Comparison of ENCODE assay signal across 1 cellular context in the genomic region with DNA sequence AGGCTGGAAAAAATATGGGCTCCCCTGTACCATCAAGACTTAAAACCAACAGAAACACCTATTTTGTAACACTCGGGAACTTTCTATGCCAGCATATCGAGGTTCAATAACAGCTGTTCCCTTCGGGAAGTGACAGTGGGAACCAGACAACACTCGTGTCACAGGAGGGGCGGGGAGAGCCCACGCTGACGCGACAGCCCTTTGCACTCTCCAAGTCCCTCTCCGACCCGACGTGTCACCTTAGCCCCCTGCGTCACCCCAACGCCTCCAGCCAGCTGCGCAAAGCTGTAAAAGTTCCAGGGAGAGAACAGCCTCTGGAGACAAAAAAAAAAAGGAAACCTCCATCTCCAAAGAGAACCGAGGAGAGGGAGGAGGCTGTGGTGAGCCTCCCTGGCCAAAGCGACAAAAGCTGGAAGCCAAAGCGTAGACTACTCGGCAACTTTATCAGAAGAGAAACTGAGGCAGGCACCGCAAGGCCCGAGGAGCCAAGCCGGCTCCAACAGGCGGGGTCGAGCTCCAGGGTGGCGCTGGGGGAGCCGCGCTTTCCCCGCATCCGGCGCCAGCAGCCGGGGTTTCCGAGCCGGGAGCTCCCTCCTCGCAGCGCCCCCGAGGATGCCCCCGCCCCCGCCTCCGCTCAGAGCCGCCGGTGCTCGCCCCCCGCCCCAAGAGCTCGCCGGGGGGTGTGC.
TF ChIP-seq lines count a peak whose summit lies in the region.

No MANE protein-coding gene starts in this region.

TF ChIP-seq in HepG2, 621 proteins besides CTCF, POLR2A, EP300 and RAD21 (continued from another document and continues in another):
- TF ChIP-seq CHD4 (IDR thresholded peaks at IDR 0.05; ENCODE audit: borderline replicate concordance, low read length) (no peak), KLF9 (CRISPR knock-in tag; IDR thresholded peaks at IDR 0.05; ENCODE audit: low read depth) (no peak), ZNF251 (CRISPR knock-in tag; IDR thresholded peaks at IDR 0.05) (no peak), ZNF225 (CRISPR knock-in tag; IDR thresholded peaks at IDR 0.05) (no peak), ZBTB37 (CRISPR knock-in tag; IDR thresholded peaks at IDR 0.05) (no peak), ZNF138 (CRISPR knock-in tag; IDR thresholded peaks at IDR 0.05; ENCODE audit: low read depth) (no peak), NFKBIZ (CRISPR knock-in tag; IDR thresholded peaks at IDR 0.05) (no peak), ZHX1 (CRISPR knock-in tag; IDR thresholded peaks at IDR 0.05; ENCODE audit: low read depth) (no peak), MAX (IDR thresholded peaks at IDR 0.05) (peak; percentile 53), ZNF234 (CRISPR knock-in tag; conservative IDR thresholded peaks at IDR 0.05) (no peak), KAT7 (CRISPR knock-in tag; IDR thresholded peaks at IDR 0.05; ENCODE audit: borderline replicate concordance) (no peak), ZNF670 (CRISPR knock-in tag; IDR thresholded peaks at IDR 0.05; ENCODE audit: borderline replicate concordance) (no peak), SNRNP70 (IDR thresholded peaks at IDR 0.05; ENCODE audit: low read depth, low read length) (no peak), PAF1 (CRISPR knock-in tag; IDR thresholded peaks at IDR 0.05) (no peak), DZIP1 (CRISPR knock-in tag; IDR thresholded peaks at IDR 0.05) (no peak), ZNF564 (CRISPR knock-in tag; IDR thresholded peaks at IDR 0.05) (no peak), MAF1 (CRISPR knock-in tag; IDR thresholded peaks at IDR 0.05; ENCODE audit: borderline replicate concordance) (no peak), ZNF580 (CRISPR knock-in tag; IDR thresholded peaks at IDR 0.05; ENCODE audit: borderline replicate concordance, low read depth) (no peak), RFXAP (CRISPR knock-in tag; IDR thresholded peaks at IDR 0.05; ENCODE audit: borderline replicate concordance) (no peak), GZF1 (CRISPR knock-in tag; IDR thresholded peaks at IDR 0.05) (no peak), HIVEP1 (CRISPR knock-in tag; IDR thresholded peaks at IDR 0.05) (0 out of 2 replicates have a peak, but pooled peaks have one; percentile 31), POLR2AphosphoS5 (IDR thresholded peaks at IDR 0.05; ENCODE audit: low read depth, low read length) (peak; percentile 26; the same call in 1 of the 2 replicates), KMT2A (CRISPR knock-in tag; IDR thresholded peaks at IDR 0.05) (no peak), ZNF777 (CRISPR knock-in tag; IDR thresholded peaks at IDR 0.05) (peak; percentile 63; the same call in 1 of the 2 replicates), REPIN1 (CRISPR knock-in tag; IDR thresholded peaks at IDR 0.05; ENCODE audit: borderline replicate concordance, low read depth) (no peak), TP53 (CRISPR knock-in tag; conservative IDR thresholded peaks at IDR 0.05) (no peak), SIN3A (IDR thresholded peaks at IDR 0.05; ENCODE audit: borderline replicate concordance, low read depth, low read length) (0 out of 2 replicates have a peak, but pooled peaks have one; percentile 30), DMAP1 (CRISPR knock-in tag; IDR thresholded peaks at IDR 0.05) (peak; percentile 21; the same call in 1 of the 2 replicates), NCOR1 (IDR thresholded peaks at IDR 0.05; ENCODE audit: borderline replicate concordance, low read length) (no peak), GATAD2A (CRISPR knock-in tag; IDR thresholded peaks at IDR 0.05) (0 out of 2 replicates have a peak, but pooled peaks have one; percentile 29), REST (IDR thresholded peaks at IDR 0.05; ENCODE audit: borderline replicate concordance in 1 of 2, low read depth in 1 of 2, low read length in 2 of 2) (0 out of 4 replicates have a peak, but pooled peaks of 1 of the 2 experiments have one; percentile 13), ZNF331 (CRISPR knock-in tag; IDR thresholded peaks at IDR 0.05) (no peak), ZNF746 (CRISPR knock-in tag; IDR thresholded peaks at IDR 0.05) (no peak), SKI (IDR thresholded peaks at IDR 0.05; ENCODE audit: partially characterized antibody) (peak; percentile 21), HOXA3 (CRISPR knock-in tag; IDR thresholded peaks at IDR 0.05) (peak; percentile 41; the same call in 1 of the 2 replicates), SP5 (CRISPR knock-in tag; IDR thresholded peaks at IDR 0.05; ENCODE audit: borderline replicate concordance, low read depth) (0 out of 2 replicates have a peak, but pooled peaks have one; percentile 9), ZNF205 (CRISPR knock-in tag; IDR thresholded peaks at IDR 0.05) (peak; percentile 21; the same call in 1 of the 2 replicates), TSC22D2 (CRISPR knock-in tag; IDR thresholded peaks at IDR 0.05; ENCODE audit: borderline replicate concordance) (0 out of 2 replicates have a peak, but pooled peaks have one; percentile 30), HOXA5 (CRISPR knock-in tag; IDR thresholded peaks at IDR 0.05) (peak; percentile 44; the same call in 1 of the 2 replicates), HNF4G (IDR thresholded peaks at IDR 0.05; ENCODE audit: borderline replicate concordance, low read depth, low read length) (0 out of 2 replicates have a peak, but pooled peaks have one; percentile 6), HNF4G (CRISPR knock-in tag; IDR thresholded peaks at IDR 0.05; ENCODE audit: borderline replicate concordance, low read depth) (no peak)
- TF ChIP-seq, protein P1, sequence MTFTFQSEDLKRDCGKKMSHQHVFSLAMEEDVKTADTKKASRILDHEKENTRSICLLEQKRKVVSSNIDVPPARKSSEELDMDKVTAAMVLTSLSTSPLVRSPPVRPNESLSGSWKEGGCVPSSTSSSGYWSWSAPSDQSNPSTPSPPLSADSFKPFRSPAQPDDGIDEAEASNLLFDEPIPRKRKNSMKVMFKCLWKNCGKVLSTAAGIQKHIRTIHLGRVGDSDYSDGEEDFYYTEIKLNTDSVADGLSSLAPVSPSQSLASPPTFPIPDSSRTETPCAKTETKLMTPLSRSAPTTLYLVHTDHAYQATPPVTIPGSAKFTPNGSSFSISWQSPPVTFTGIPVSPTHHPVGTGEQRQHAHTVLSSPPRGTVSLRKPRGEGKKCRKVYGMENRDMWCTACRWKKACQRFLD (CRISPR knock-in tag; IDR thresholded peaks at IDR 0.05; ENCODE audit: borderline replicate concordance), result no peak
- TF ChIP-seq, protein P2, sequence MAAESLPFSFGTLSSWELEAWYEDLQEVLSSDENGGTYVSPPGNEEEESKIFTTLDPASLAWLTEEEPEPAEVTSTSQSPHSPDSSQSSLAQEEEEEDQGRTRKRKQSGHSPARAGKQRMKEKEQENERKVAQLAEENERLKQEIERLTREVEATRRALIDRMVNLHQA (CRISPR knock-in tag; IDR thresholded peaks at IDR 0.05), result no peak
- TF ChIP-seq, protein P3, sequence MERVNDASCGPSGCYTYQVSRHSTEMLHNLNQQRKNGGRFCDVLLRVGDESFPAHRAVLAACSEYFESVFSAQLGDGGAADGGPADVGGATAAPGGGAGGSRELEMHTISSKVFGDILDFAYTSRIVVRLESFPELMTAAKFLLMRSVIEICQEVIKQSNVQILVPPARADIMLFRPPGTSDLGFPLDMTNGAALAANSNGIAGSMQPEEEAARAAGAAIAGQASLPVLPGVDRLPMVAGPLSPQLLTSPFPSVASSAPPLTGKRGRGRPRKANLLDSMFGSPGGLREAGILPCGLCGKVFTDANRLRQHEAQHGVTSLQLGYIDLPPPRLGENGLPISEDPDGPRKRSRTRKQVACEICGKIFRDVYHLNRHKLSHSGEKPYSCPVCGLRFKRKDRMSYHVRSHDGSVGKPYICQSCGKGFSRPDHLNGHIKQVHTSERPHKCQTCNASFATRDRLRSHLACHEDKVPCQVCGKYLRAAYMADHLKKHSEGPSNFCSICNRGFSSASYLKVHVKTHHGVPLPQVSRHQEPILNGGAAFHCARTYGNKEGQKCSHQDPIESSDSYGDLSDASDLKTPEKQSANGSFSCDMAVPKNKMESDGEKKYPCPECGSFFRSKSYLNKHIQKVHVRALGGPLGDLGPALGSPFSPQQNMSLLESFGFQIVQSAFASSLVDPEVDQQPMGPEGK (CRISPR knock-in tag; IDR thresholded peaks at IDR 0.05), result peak; percentile 48; the same call in 1 of the 2 replicates
